2 cellular contexts compared by ENCODE assay signal in genomic region chr10:101557541-101557940, GRCh38.
TF ChIP-seq lines count a peak whose summit lies in the region.

No MANE protein-coding gene starts in this region.

TF ChIP-seq in HCT116, 20 proteins besides CTCF, POLR2A, EP300 and RAD21 (continued from another document):
- TF ChIP-seq ZFX (IDR thresholded peaks at IDR 0.05) = no peak
- no peak for TF ChIP-seq REST (IDR thresholded peaks at IDR 0.05; ENCODE audit: low read depth)
- no peak for TF ChIP-seq POLR2AphosphoS5 (IDR thresholded peaks at IDR 0.05; ENCODE audit: low read depth, low read length)
- TF ChIP-seq CBX3 (IDR thresholded peaks at IDR 0.05; ENCODE audit: low read depth) = no peak
- no peak for TF ChIP-seq SP1 (IDR thresholded peaks at IDR 0.05; ENCODE audit: low read depth)
- no peak for TF ChIP-seq ZBTB33 (IDR thresholded peaks at IDR 0.05; ENCODE audit: extremely low read depth, insufficient replicate concordance, low read length)
- no peak for TF ChIP-seq FOSL1 (IDR thresholded peaks at IDR 0.05; ENCODE audit: low read depth)
- no peak for TF ChIP-seq TCF7L2 (IDR thresholded peaks at IDR 0.05; ENCODE audit: borderline replicate concordance, extremely low read depth, insufficient read depth, insufficient read length)

TF ChIP-seq in WTC11, 78 proteins besides CTCF, POLR2A, EP300 and RAD21 (continued from another document):
- TF ChIP-seq E2F1 (CRISPR knock-in tag; IDR thresholded peaks at IDR 0.05) (no peak), GTF2I (CRISPR knock-in tag; conservative IDR thresholded peaks at IDR 0.05) (no peak), TEAD1 (CRISPR knock-in tag; IDR thresholded peaks at IDR 0.05) (no peak), ZBTB21 (CRISPR knock-in tag; IDR thresholded peaks at IDR 0.05; ENCODE audit: borderline replicate concordance) (no peak), ZNF396 (CRISPR knock-in tag; IDR thresholded peaks at IDR 0.05; ENCODE audit: borderline replicate concordance) (no peak), OVOL2 (CRISPR knock-in tag; IDR thresholded peaks at IDR 0.05; ENCODE audit: borderline replicate concordance) (no peak)
